ENCODE assay signal across 8 cellular contexts in genomic region chr11:65110354-65110861, GRCh38. TPM values are rescaled to one million over a fixed set of nuclear protein-coding genes. Genes with fewer than 3 reads are reported as not detected.
DNase-seq lines count a peak whose midpoint lies in the region; ATAC-seq and TF ChIP-seq lines count a peak whose summit lies in the region.

No MANE protein-coding gene starts in this region.

- peaks cover 36% of the 10 kb centered on the region for H3K4me1 Mint-ChIP-seq in CD4-positive, alpha-beta T cell (ENCODE audit: low read depth)
- H3K4me1 Mint-ChIP-seq in HFFc6 (ENCODE audit: low read depth), result peaks cover 20% of the 10 kb centered on the region

- peak; percentile 58 for ATAC-seq in CD4-positive, alpha-beta T cell (ENCODE audit: poor library complexity)
- peak; percentile 52 to 54 for ATAC-seq in activated CD4-positive, CD25-positive, alpha-beta regulatory T cell treated with anti-CD3 and anti-CD28 coated beads, Interleukin-2, amount 50 U/mL, for 24 hours
- ATAC-seq in GM18511 (IDR thresholded peaks at IDR 0.05; ENCODE audit: unreplicated experiment), result no peak

- intact Hi-C loops in CD4-positive, alpha-beta T cell (cut with DNase I, micrococcal nuclease), result loop anchor here (1.0 to 10.0 kb wide), 5 partner anchors 8 to 414 kb away; partner anchors contain the start of genes VPS51 (in 2 of the 2), CAPN1 (in 1 of the 2), MAP4K2 (in 1 of the 2) and SCYL1 (in 1 of the 2)

- H3K27ac ChIP-seq in CD4-positive, alpha-beta T cell (ENCODE audit: low read depth, low read length), result peak overlapping the region; percentile 33
- peak overlapping the region; percentile 58 for H3K27ac ChIP-seq in caudate nucleus (ENCODE audit: low read depth, low read length)

- DNase-seq in CD4-positive, alpha-beta T cell, result peak; percentile 90 to 99 (median 95)
- DNase-seq in HFFc6, result peak; percentile 75
- DNase-seq in NCI-H510A (lab: John Stamatoyannopoulos, UW), result peak; percentile 49
- DNase-seq in caudate nucleus (lab: John Stamatoyannopoulos, UW), result peak in 57 of 61 donors; percentile 36 to 86 (median 73)
- DNase-seq in kidney tubule cell (ENCODE audit: low spot score), result peak; percentile 85
- DNase-seq in stimulated activated CD4-positive, alpha-beta T cell treated with anti-CD3 and anti-CD28 coated beads, Interleukin-1b, Interleukin-23, amount 100 ng/mL, for 48 hours, result peak; percentile 94

- peak overlapping the region; percentile 32 for H3K4me3 Mint-ChIP-seq in CD4-positive, alpha-beta T cell
- no peak overlapping the region for H3K4me3 Mint-ChIP-seq in HFFc6

- no peaks in the 10 kb centered on the region for H3K27me3 ChIP-seq in CD4-positive, alpha-beta T cell (ENCODE audit: control insufficient read depth, insufficient read depth, low read length)

- POLR2A ChIA-PET in CD4-positive, alpha-beta T cell (lab: Charles Lee), result interaction anchor here (0.8 to 6.5 kb wide), 6 partner anchors 11 to 366 kb away, joined by 3 to 91 read pairs (median 29); partner anchors contain the start of genes ARL2, FAU, MRPL49 and RASGRP2

- H3K36me3 Mint-ChIP-seq in CD4-positive, alpha-beta T cell (ENCODE audit: low read depth), result peaks cover 40% of the 10 kb centered on the region
- H3K36me3 Mint-ChIP-seq in HFFc6 (ENCODE audit: low read depth), result no peaks in the 10 kb centered on the region

- TF ChIP-seq CTCF in CD4-positive, alpha-beta T cell (IDR thresholded peaks at IDR 0.05), result peak; percentile 94
- peak; percentile 99 for TF ChIP-seq CTCF in HFFc6 (IDR thresholded peaks at IDR 0.05)

- CTCF ChIA-PET in CD4-positive, alpha-beta T cell (lab: Charles Lee), result interaction anchor here (0.7 to 4.1 kb wide), 18 partner anchors 9 to 250 kb away, joined by 3 to 58 read pairs (median 4); partner anchors contain the start of genes ARL2, FAU, MRPL49 and VPS51

- no peaks in the 10 kb centered on the region for H3K27me3 Mint-ChIP-seq in CD4-positive, alpha-beta T cell
- H3K27me3 Mint-ChIP-seq in HFFc6 (ENCODE audit: insufficient read depth), result peaks cover 2% of the 10 kb centered on the region

- no peaks in the 10 kb centered on the region for H3K9me3 ChIP-seq in CD4-positive, alpha-beta T cell (ENCODE audit: control insufficient read depth, low read length)

- H3K9me3 Mint-ChIP-seq in CD4-positive, alpha-beta T cell, result no peaks in the 10 kb centered on the region
- no peaks in the 10 kb centered on the region for H3K9me3 Mint-ChIP-seq in HFFc6

- peak overlapping the region; percentile 92 for H3K27ac Mint-ChIP-seq in CD4-positive, alpha-beta T cell
- peak overlapping the region; percentile 13; the same call in 1 of the 2 replicates for H3K27ac Mint-ChIP-seq in HFFc6

RNA-seq across cellular contexts. Expression of gene TM7SF2, which starts 1.3 kb away (rescaled TPM):
- 10 to 100 TPM; 20.0 to 20.4 TPM for total RNA-seq in CD4-positive, alpha-beta T cell
- total RNA-seq in HFFc6 (2021; fragmentation: NEBNext Ultra II Directional; extraction: Animal tissue kit (Norgen Biotek cat#: 25700)), result 1 to 10 TPM; 3.8 to 6.4 (median 4.9) TPM

RNA-seq across cellular contexts. Expression of gene ZNHIT2, which starts 7.1 kb away (rescaled TPM):
- 1 to 10 TPM; 9.0 to 9.5 TPM for total RNA-seq in CD4-positive, alpha-beta T cell
- total RNA-seq in HFFc6 (2021; fragmentation: NEBNext Ultra II Directional; extraction: Animal tissue kit (Norgen Biotek cat#: 25700)), result 10 to 100 TPM in 4 of 6 experiments, 1 to 10 TPM in 2; 9.3 to 13.6 (median 11.1) TPM

RNA-seq across cellular contexts. Expression of gene FAU, which starts 11.5 kb away (rescaled TPM):
- total RNA-seq in CD4-positive, alpha-beta T cell, result 1,000 to 10,000 TPM; 1,937 to 1,976 TPM
- total RNA-seq in HFFc6 (2021; fragmentation: NEBNext Ultra II Directional; extraction: Animal tissue kit (Norgen Biotek cat#: 25700)), result 100 to 1,000 TPM; 631 to 750 (median 715) TPM

RNA-seq across cellular contexts. Expression of gene MRPL49, which starts 11.7 kb away (rescaled TPM):
- total RNA-seq in CD4-positive, alpha-beta T cell, result 10 to 100 TPM; 53.0 to 53.3 TPM
- total RNA-seq in HFFc6 (2021; fragmentation: NEBNext Ultra II Directional; extraction: Animal tissue kit (Norgen Biotek cat#: 25700)), result 10 to 100 TPM; 53.2 to 59.7 (median 56.9) TPM

RNA-seq across cellular contexts. Expression of gene VPS51, which starts 14.4 kb away (rescaled TPM):
- 100 to 1,000 TPM; 243 to 246 TPM for total RNA-seq in CD4-positive, alpha-beta T cell
- total RNA-seq in HFFc6 (2021; fragmentation: NEBNext Ultra II Directional; extraction: Animal tissue kit (Norgen Biotek cat#: 25700)), result 10 to 100 TPM; 61.2 to 90.1 (median 79.4) TPM
